14 cellular contexts compared by ENCODE assay signal in the genomic region with DNA sequence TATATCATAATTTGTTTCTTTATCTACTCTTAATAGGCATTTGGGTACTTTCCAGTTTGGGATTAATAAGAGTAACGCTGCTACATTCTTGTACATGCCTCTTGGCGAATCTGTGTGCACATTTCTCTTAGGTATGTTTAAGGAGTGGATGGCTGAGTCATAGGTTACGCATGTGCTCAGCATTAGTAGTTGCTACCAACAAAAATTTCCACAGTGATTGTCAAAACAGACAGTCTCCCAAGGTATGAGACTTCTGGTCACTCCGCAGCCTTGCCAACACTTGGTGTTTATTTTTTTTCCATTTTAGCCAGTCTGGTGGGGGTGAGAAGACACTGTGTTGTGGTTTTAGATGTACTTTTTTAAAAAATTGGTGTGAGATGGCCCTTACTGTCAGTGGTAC. TPM values are rescaled to one million over a fixed set of nuclear protein-coding genes. Genes with fewer than 3 reads are reported as not detected.
DNase-seq lines count a peak whose midpoint lies in the region; ATAC-seq and TF ChIP-seq lines count a peak whose summit lies in the region.
"Had no signal": no experiment of that assay in that cellular context is flagged by ENCODE, and none has a peak within 500 bp of the region (broad histone marks: within the 10 kb centered on the region; RNA-seq: fewer than 3 reads in every experiment).

No MANE protein-coding gene starts in this region.

- H3K4me1 ChIP-seq in uterus: no peaks in the 10 kb centered on the region
- H3K4me1 ChIP-seq: gastrocnemius medialis had no signal

- intact Hi-C loops in uterus (cut with DNase I; ENCODE audit: low total_unique reads): no loop called here

- DNase-seq in BJ (ENCODE audit: low read depth) (peak; percentile 93), NCI-H226 (peak; percentile 97), epithelial cell of esophagus (ENCODE audit: low read depth) (peak; percentile 99), omental fat pad (ENCODE audit: low spot score) (no peak), uterus (no peak), NCI-H774 (lab: John Stamatoyannopoulos, UW) (no peak)
- DNase-seq: activated CD4-positive, alpha-beta T cell treated with anti-CD3 and anti-CD28 coated beads, Interleukin-2, amount 50 U/mL, for 48 hours; gastrocnemius medialis; mucosa of descending colon; NCI-H2081; stomach had no signal

- POLR2A ChIA-PET in BJ (lab: Charles Lee): no interaction called here

- no peaks in the 10 kb centered on the region for H3K36me3 ChIP-seq in BJ (ENCODE audit: control insufficient read depth, insufficient read depth, low read length)
- H3K36me3 ChIP-seq in uterus: no peaks in the 10 kb centered on the region
- H3K36me3 ChIP-seq: gastrocnemius medialis, stomach had no signal

- H3K4me3 ChIP-seq in BJ (ENCODE audit: low read depth, low read length) (no peak overlapping the region), epithelial cell of esophagus (ENCODE audit: low read length) (no peak overlapping the region), uterus (no peak overlapping the region)
- H3K4me3 ChIP-seq: gastrocnemius medialis, mucosa of descending colon, stomach had no signal

- TF ChIP-seq POLR2A in uterus (IDR thresholded peaks at IDR 0.05): no peak

- H3K27me3 ChIP-seq in BJ (ENCODE audit: control insufficient read depth, insufficient read depth, low read length) (peaks cover 13% of the 10 kb centered on the region), uterus (no peaks in the 10 kb centered on the region)
- H3K27me3 ChIP-seq: gastrocnemius medialis had no signal

- CTCF ChIA-PET in BJ (lab: Yijun Ruan, JAX): interaction anchor here (1.2 to 3.2 kb wide), 2 partner anchors 11 to 62 kb away, joined by 8 to 17 read pairs; no protein-coding TSS in a partner anchor

- H3K9me3 ChIP-seq in uterus: no peaks in the 10 kb centered on the region
- H3K9me3 ChIP-seq: gastrocnemius medialis, mucosa of descending colon, stomach had no signal

- H3K27ac ChIP-seq in uterus: no peak overlapping the region
- H3K27ac ChIP-seq: gastrocnemius medialis, stomach had no signal

- ATAC-seq in omental fat pad (ENCODE audit: low FRiP score) (peak; percentile 91), HG03469 (IDR thresholded peaks at IDR 0.05; ENCODE audit: unreplicated experiment) (no peak), GM19455 (IDR thresholded peaks at IDR 0.05; ENCODE audit: unreplicated experiment) (no peak)
- ATAC-seq: gastrocnemius medialis, mucosa of descending colon, Right ventricle myocardium inferior had no signal

- TF ChIP-seq CTCF in BJ (IDR thresholded peaks at IDR 0.05; ENCODE audit: insufficient read depth, low read depth, low read length) (no peak), epithelial cell of esophagus (IDR thresholded peaks at IDR 0.05; ENCODE audit: insufficient read depth, low read depth, low read length, missing control alignments) (no peak), omental fat pad (IDR thresholded peaks at IDR 0.05) (no peak), uterus (IDR thresholded peaks at IDR 0.05) (no peak)

RNA-seq across cellular contexts. Expression of gene FGFBP1, which starts 44.6 kb away (rescaled TPM):
- polyA plus RNA-seq in BJ (2011; rRNA removed): not detected in 2 replicates
- not detected in 2 replicates for polyA minus RNA-seq in BJ (2011; rRNA and poly(A)+ RNA removed)
- total RNA-seq in omental fat pad (10 to 100 TPM in 1 of 4 donors, 1 to 10 TPM in 2, under 1 TPM in 1; 0.50 to 25.8 (median 1.9) TPM), uterus (not detected)
- total RNA-seq: gastrocnemius medialis, Right ventricle myocardium inferior had no signal

Comparison
In these comparisons a context has a peak if more than half of its experiments do, and no peak if none do; other contexts are left out.
1. DNase-seq: peak in BJ (single experiment), NCI-H226 (single experiment) and epithelial cell of esophagus (single experiment); none in omental fat pad (single experiment), uterus (0 of 2) and NCI-H774 (single experiment).